ENCODE assay signal across 12 cellular contexts in genomic region chr14:88024252-88025086, GRCh38. TPM values are rescaled to one million over a fixed set of nuclear protein-coding genes. Genes with fewer than 3 reads are reported as not detected.
DNase-seq lines count a peak whose midpoint lies in the region; ATAC-seq, FAIRE-seq and TF ChIP-seq lines count a peak whose summit lies in the region.
"Not testable (repeated sequence)": the region's sequence is repeated elsewhere in the genome, so short reads cannot be mapped to it uniquely, and the experiment has no call there.
"Had no signal": no experiment of that assay in that cellular context is flagged by ENCODE, and none has a peak within 500 bp of the region (broad histone marks: within the 10 kb centered on the region; RNA-seq: fewer than 3 reads in every experiment).

No MANE protein-coding gene starts in this region.

- not testable (repeated sequence) for DNase-seq in CD8-positive, alpha-beta memory T cell; activated CD4-positive, alpha-beta T cell treated with anti-CD3 and anti-CD28 coated beads, Interleukin-2, amount 10 ng/mL, durations not matched to agents 7 days and 5 days; activated naive CD8-positive, alpha-beta T cell treated with anti-CD3 and anti-CD28 coated beads, Interleukin-2, amount 10 ng/mL, durations not matched to agents 7 days and 5 days; naive thymus-derived CD8-positive, alpha-beta T cell; type B pancreatic cell (ENCODE audit: extremely low spot score, unreplicated experiment)
- DNase-seq in MV-4-11 (lab: John Stamatoyannopoulos, UW), result peak; percentile 6

- POLR2A ChIA-PET in CD8-positive, alpha-beta memory T cell (lab: Charles Lee); activated CD4-positive, alpha-beta T cell treated with anti-CD3 and anti-CD28 coated beads, Interleukin-2, amount 10 ng/mL, durations not matched to agents 7 days and 5 days (lab: Charles Lee); activated naive CD8-positive, alpha-beta T cell treated with anti-CD3 and anti-CD28 coated beads, Interleukin-2, amount 10 ng/mL, durations not matched to agents 7 days and 5 days (lab: Charles Lee); naive thymus-derived CD8-positive, alpha-beta T cell (lab: Charles Lee): not testable (repeated sequence)

- ATAC-seq in activated naive CD8-positive, alpha-beta T cell treated with anti-CD3 and anti-CD28 coated beads, Interleukin-2, amount 10 ng/mL, durations not matched to agents 7 days and 5 days (ENCODE audit: low read depth); naive thymus-derived CD8-positive, alpha-beta T cell: not testable (repeated sequence)

- peaks cover 50% of the 10 kb centered on the region for H3K4me1 ChIP-seq in CD8-positive, alpha-beta memory T cell (ENCODE audit: insufficient read depth, low read length)

- peaks cover 81 to 100% (median 96%) of the 10 kb centered on the region in 3 donors for H3K4me1 Mint-ChIP-seq in CD8-positive, alpha-beta memory T cell
- peaks cover 57% of the 10 kb centered on the region for H3K4me1 Mint-ChIP-seq in T-helper 1 cell treated with Interleukin-12 subunit alpha and Interleukin-12 subunit beta and Interleukin-4 antibody, amounts not matched to agents 30 μg/mL and 1 μg/mL, for 36 hours (ENCODE audit: low read depth)
- H3K4me1 Mint-ChIP-seq in activated CD4-positive, alpha-beta T cell treated with anti-CD3 and anti-CD28 coated beads, Interleukin-2, amount 10 ng/mL, durations not matched to agents 7 days and 5 days, result peaks cover 67% of the 10 kb centered on the region
- peaks cover 56% of the 10 kb centered on the region for H3K4me1 Mint-ChIP-seq in activated naive CD8-positive, alpha-beta T cell treated with anti-CD3 and anti-CD28 coated beads, Interleukin-2, amount 10 ng/mL, durations not matched to agents 7 days and 5 days
- H3K4me1 Mint-ChIP-seq in naive thymus-derived CD8-positive, alpha-beta T cell, result peaks cover 54 to 95% (median 82%) of the 10 kb centered on the region in 4 donors
- peaks cover 14% of the 10 kb centered on the region for H3K4me1 Mint-ChIP-seq in type B pancreatic cell (ENCODE audit: unreplicated experiment)

- not testable (repeated sequence) for H3K36me3 ChIP-seq in CD8-positive, alpha-beta memory T cell (ENCODE audit: insufficient read depth, low read length)

- not testable (repeated sequence) for H3K4me3 ChIP-seq in CD8-positive, alpha-beta memory T cell (ENCODE audit: low read length)

- CTCF ChIA-PET in CD8-positive, alpha-beta memory T cell (lab: Charles Lee); activated CD4-positive, alpha-beta T cell treated with anti-CD3 and anti-CD28 coated beads, Interleukin-2, amount 10 ng/mL, durations not matched to agents 7 days and 5 days (lab: Charles Lee): not testable (repeated sequence)

- peak overlapping the region; percentile 67 to 97 (median 84) for H3K27ac Mint-ChIP-seq in CD8-positive, alpha-beta memory T cell
- peak overlapping the region; percentile 64 for H3K27ac Mint-ChIP-seq in T-helper 1 cell treated with Interleukin-12 subunit alpha and Interleukin-12 subunit beta and Interleukin-4 antibody, amounts not matched to agents 30 μg/mL and 1 μg/mL, for 36 hours
- H3K27ac Mint-ChIP-seq in activated CD4-positive, alpha-beta T cell treated with anti-CD3 and anti-CD28 coated beads, Interleukin-2, amount 10 ng/mL, durations not matched to agents 7 days and 5 days, result peak overlapping the region; percentile 72
- H3K27ac Mint-ChIP-seq in activated naive CD8-positive, alpha-beta T cell treated with anti-CD3 and anti-CD28 coated beads, Interleukin-2, amount 10 ng/mL, durations not matched to agents 7 days and 5 days, result peak overlapping the region; percentile 80
- peak overlapping the region; percentile 72 to 96 (median 86) for H3K27ac Mint-ChIP-seq in naive thymus-derived CD8-positive, alpha-beta T cell
- H3K27ac Mint-ChIP-seq in type B pancreatic cell, result peak overlapping the region; percentile 43

- peak overlapping the region in 6 of 7 donors; percentile 19 to 70 (median 36) for H3K4me3 Mint-ChIP-seq in CD8-positive, alpha-beta memory T cell
- H3K4me3 Mint-ChIP-seq in T-helper 1 cell treated with Interleukin-12 subunit alpha and Interleukin-12 subunit beta and Interleukin-4 antibody, amounts not matched to agents 30 μg/mL and 1 μg/mL, for 36 hours, result peak overlapping the region; percentile 18
- H3K4me3 Mint-ChIP-seq in activated CD4-positive, alpha-beta T cell treated with anti-CD3 and anti-CD28 coated beads, Interleukin-2, amount 10 ng/mL, durations not matched to agents 7 days and 5 days, result not testable (repeated sequence)
- peak overlapping the region; percentile 47 for H3K4me3 Mint-ChIP-seq in activated naive CD8-positive, alpha-beta T cell treated with anti-CD3 and anti-CD28 coated beads, Interleukin-2, amount 10 ng/mL, durations not matched to agents 7 days and 5 days
- peak overlapping the region in 6 of 10 donors; percentile 5 to 65 (median 39) for H3K4me3 Mint-ChIP-seq in naive thymus-derived CD8-positive, alpha-beta T cell
- H3K4me3 Mint-ChIP-seq in type B pancreatic cell, result peak overlapping the region; percentile 7

- not testable (repeated sequence) for TF ChIP-seq CTCF in type B pancreatic cell (conservative IDR thresholded peaks at IDR 0.05)

- not testable (repeated sequence) for H3K27ac ChIP-seq in CD8-positive, alpha-beta memory T cell (ENCODE audit: low read depth, low read length)

- not testable (repeated sequence) for H3K36me3 Mint-ChIP-seq in CD8-positive, alpha-beta memory T cell; naive thymus-derived CD8-positive, alpha-beta T cell; type B pancreatic cell
- H3K36me3 Mint-ChIP-seq in T-helper 1 cell treated with Interleukin-12 subunit alpha and Interleukin-12 subunit beta and Interleukin-4 antibody, amounts not matched to agents 30 μg/mL and 1 μg/mL, for 36 hours (ENCODE audit: low read depth), result peaks cover 20% of the 10 kb centered on the region
- H3K36me3 Mint-ChIP-seq in activated CD4-positive, alpha-beta T cell treated with anti-CD3 and anti-CD28 coated beads, Interleukin-2, amount 10 ng/mL, durations not matched to agents 7 days and 5 days (ENCODE audit: low read depth), result peaks cover 26% of the 10 kb centered on the region
- H3K36me3 Mint-ChIP-seq in activated naive CD8-positive, alpha-beta T cell treated with anti-CD3 and anti-CD28 coated beads, Interleukin-2, amount 10 ng/mL, durations not matched to agents 7 days and 5 days, result peaks cover 49% of the 10 kb centered on the region

- not testable (repeated sequence) for H3K9me3 ChIP-seq in CD8-positive, alpha-beta memory T cell (ENCODE audit: low read length)

- H3K27me3 ChIP-seq in CD8-positive, alpha-beta memory T cell (ENCODE audit: insufficient read depth, low read length, poor library complexity, severe bottlenecking), result not testable (repeated sequence)

- H3K27me3 Mint-ChIP-seq in CD8-positive, alpha-beta memory T cell; T-helper 1 cell treated with Interleukin-12 subunit alpha and Interleukin-12 subunit beta and Interleukin-4 antibody, amounts not matched to agents 30 μg/mL and 1 μg/mL, for 36 hours (ENCODE audit: low read depth); activated CD4-positive, alpha-beta T cell treated with anti-CD3 and anti-CD28 coated beads, Interleukin-2, amount 10 ng/mL, durations not matched to agents 7 days and 5 days; activated naive CD8-positive, alpha-beta T cell treated with anti-CD3 and anti-CD28 coated beads, Interleukin-2, amount 10 ng/mL, durations not matched to agents 7 days and 5 days; naive thymus-derived CD8-positive, alpha-beta T cell; type B pancreatic cell: not testable (repeated sequence)

- FAIRE-seq in islet of Langerhans (lab: Jason Lieb, UNC), result peak; percentile 78

- not testable (repeated sequence) for H3K9me3 Mint-ChIP-seq in CD8-positive, alpha-beta memory T cell; T-helper 1 cell treated with Interleukin-12 subunit alpha and Interleukin-12 subunit beta and Interleukin-4 antibody, amounts not matched to agents 30 μg/mL and 1 μg/mL, for 36 hours; activated CD4-positive, alpha-beta T cell treated with anti-CD3 and anti-CD28 coated beads, Interleukin-2, amount 10 ng/mL, durations not matched to agents 7 days and 5 days; activated naive CD8-positive, alpha-beta T cell treated with anti-CD3 and anti-CD28 coated beads, Interleukin-2, amount 10 ng/mL, durations not matched to agents 7 days and 5 days; type B pancreatic cell
- H3K9me3 Mint-ChIP-seq in naive thymus-derived CD8-positive, alpha-beta T cell, result peaks cover 0 to 13% (median 0%) of the 10 kb centered on the region in 9 donors

RNA-seq across cellular contexts. Expression of gene GPR65, which starts 19.5 kb away (rescaled TPM):
- 10 to 100 TPM; 15.2 to 16.1 TPM for total RNA-seq in CD8-positive, alpha-beta memory T cell
- 40.4 TPM for polyA plus RNA-seq in CD8-positive, alpha-beta memory T cell
- 10 to 100 TPM; 17.9 to 21.0 TPM for total RNA-seq in activated CD4-positive, alpha-beta T cell treated with anti-CD3 and anti-CD28 coated beads, Interleukin-2, amount 10 ng/mL, durations not matched to agents 7 days and 5 days
- total RNA-seq in activated naive CD8-positive, alpha-beta T cell treated with anti-CD3 and anti-CD28 coated beads, Interleukin-2, amount 10 ng/mL, durations not matched to agents 7 days and 5 days, result 10 to 100 TPM; 23.2 to 23.6 TPM
- total RNA-seq in naive thymus-derived CD8-positive, alpha-beta T cell, result 10 to 100 TPM; 11.4 TPM
- polyA plus RNA-seq in naive thymus-derived CD8-positive, alpha-beta T cell, result 10 to 100 TPM; 12.0 to 27.3 (median 14.9) TPM
- not detected in 2 replicates for total RNA-seq in type B pancreatic cell (ENCODE audit: low replicate concordance)
- total RNA-seq: chondrocyte, epithelial cell of proximal tubule, HT-29, PC-3 had no signal

RNA-seq across cellular contexts. Expression of gene GALC, which starts 31.5 kb away (rescaled TPM):
- 10 to 100 TPM; 12.4 to 13.0 TPM for total RNA-seq in CD8-positive, alpha-beta memory T cell
- 27.7 TPM for polyA plus RNA-seq in CD8-positive, alpha-beta memory T cell
- 10 to 100 TPM; 15.5 to 16.9 TPM for total RNA-seq in activated CD4-positive, alpha-beta T cell treated with anti-CD3 and anti-CD28 coated beads, Interleukin-2, amount 10 ng/mL, durations not matched to agents 7 days and 5 days
- 10 to 100 TPM; 24.7 to 28.2 TPM for total RNA-seq in activated naive CD8-positive, alpha-beta T cell treated with anti-CD3 and anti-CD28 coated beads, Interleukin-2, amount 10 ng/mL, durations not matched to agents 7 days and 5 days
- total RNA-seq in naive thymus-derived CD8-positive, alpha-beta T cell, result 10 to 100 TPM; 19.7 to 24.4 TPM
- 10 to 100 TPM in 1 of 3 donors, 1 to 10 TPM in 2; 8.1 to 18.7 (median 9.0) TPM for polyA plus RNA-seq in naive thymus-derived CD8-positive, alpha-beta T cell
- total RNA-seq in type B pancreatic cell (ENCODE audit: low replicate concordance), result 16.3 and 18.5 TPM in 2 replicates
- total RNA-seq: HT-29 had no signal

Comparison
In these comparisons a context has a peak if more than half of its experiments do, and no peak if none do; other contexts are left out.
1. RNA of gene GPR65, which starts 19.5 kb away (total RNA-seq): 23.2 to 23.6 TPM in activated naive CD8-positive, alpha-beta T cell treated with anti-CD3 and anti-CD28 coated beads, Interleukin-2, amount 10 ng/mL, durations not matched to agents 7 days and 5 days, 17.9 to 21.0 TPM in activated CD4-positive, alpha-beta T cell treated with anti-CD3 and anti-CD28 coated beads, Interleukin-2, amount 10 ng/mL, durations not matched to agents 7 days and 5 days, 15.2 to 16.1 TPM in CD8-positive, alpha-beta memory T cell and 11.4 TPM in naive thymus-derived CD8-positive, alpha-beta T cell; not detected in type B pancreatic cell; every median in the first group is over 10 times any median in the second.
2. Peak in every context shown above with its lines, with median percentiles within 50 percentile points of each other: H3K27ac Mint-ChIP-seq.